ENCODE assay signal across 8 cellular contexts in genomic region chr13:30394798-30395191, GRCh38. TPM values are rescaled to one million over a fixed set of nuclear protein-coding genes. Genes with fewer than 3 reads are reported as not detected.
DNase-seq lines count a peak whose midpoint lies in the region; ATAC-seq and TF ChIP-seq lines count a peak whose summit lies in the region.

No MANE protein-coding gene starts in this region.

- in situ Hi-C loops in astrocyte of the spinal cord (cut with HindIII; ENCODE audit: low sequenced_read_pairs): no loop called here

- intact Hi-C loops in lower leg skin (cut with DNase I; ENCODE audit: low total_unique reads): no loop called here

- peak overlapping the region; percentile 85 to 99 (median 92) for H3K4me3 Mint-ChIP-seq in CD4-positive, CD25-positive, alpha-beta regulatory T cell

- peak; percentile 69 for ATAC-seq in CD4-positive, CD25-positive, alpha-beta regulatory T cell (ENCODE audit: low read depth in 2 of 2)
- ATAC-seq in GM21381 (IDR thresholded peaks at IDR 0.05; ENCODE audit: unreplicated experiment): peak; percentile 69

- WGBS in lower leg skin, 2 donors: 0% methylated on average over 6 of the region's 6 CpGs
- under 1% methylated on average over 6 of the region's 6 CpGs for WGBS in thymus

- peak overlapping the region; percentile 88 for H3K4me3 ChIP-seq in CD4-positive, CD25-positive, alpha-beta regulatory T cell (ENCODE audit: low read depth, low read length)
- H3K4me3 ChIP-seq in HUES6 (ENCODE audit: low read depth, low read length) (peak overlapping the region; percentile 41), astrocyte of the spinal cord (ENCODE audit: low read depth, low read length) (peak overlapping the region; percentile 56), lower leg skin (ENCODE audit: low read depth, poor library complexity, severe bottlenecking) (peak overlapping the region; percentile 29), thymus (ENCODE audit: low read length) (peak overlapping the region; percentile 70)

- peaks cover 0 to 1% (median 0%) of the 10 kb centered on the region in 7 donors for H3K9me3 Mint-ChIP-seq in CD4-positive, CD25-positive, alpha-beta regulatory T cell

- no peaks in the 10 kb centered on the region for H3K36me3 ChIP-seq in CD4-positive, CD25-positive, alpha-beta regulatory T cell (ENCODE audit: control insufficient read depth, insufficient read depth, low read length)
- no peaks in the 10 kb centered on the region for H3K36me3 ChIP-seq in HUES6 (ENCODE audit: control insufficient read depth, insufficient read depth, low read length)
- no peaks in the 10 kb centered on the region for H3K36me3 ChIP-seq in thymus (ENCODE audit: control insufficient read depth, insufficient read depth)

- peak overlapping the region; percentile 87 to 100 (median 89) for H3K27ac Mint-ChIP-seq in CD4-positive, CD25-positive, alpha-beta regulatory T cell

- TF ChIP-seq POLR2A in lower leg skin (IDR thresholded peaks at IDR 0.05): no peak

- H3K27ac ChIP-seq in CD4-positive, CD25-positive, alpha-beta regulatory T cell (ENCODE audit: insufficient read depth, low read length, poor library complexity, severe bottlenecking): peak overlapping the region; percentile 91
- H3K27ac ChIP-seq in HUES6 (ENCODE audit: low read depth, low read length) (no peak overlapping the region), thymus (ENCODE audit: low read depth) (peak overlapping the region; percentile 99)

- no peaks in the 10 kb centered on the region for H3K9me3 ChIP-seq in CD4-positive, CD25-positive, alpha-beta regulatory T cell (ENCODE audit: control insufficient read depth in 2 of 2, low read length in 2 of 2)
- H3K9me3 ChIP-seq in HUES6 (ENCODE audit: control insufficient read depth, insufficient read depth, low read depth, low read length): no peaks in the 10 kb centered on the region
- no peaks in the 10 kb centered on the region for H3K9me3 ChIP-seq in thymus (ENCODE audit: control insufficient read depth)

- H3K36me3 Mint-ChIP-seq in CD4-positive, CD25-positive, alpha-beta regulatory T cell: no peaks in the 10 kb centered on the region

- TF ChIP-seq CTCF in astrocyte of the spinal cord (IDR thresholded peaks at IDR 0.05; ENCODE audit: low read depth, low read length): no peak
- TF ChIP-seq CTCF in lower leg skin (IDR thresholded peaks at IDR 0.05): no peak

- H3K27me3 ChIP-seq in CD4-positive, CD25-positive, alpha-beta regulatory T cell (ENCODE audit: control insufficient read depth, insufficient read depth, low read length): no peaks in the 10 kb centered on the region
- H3K27me3 ChIP-seq in HUES6 (ENCODE audit: control insufficient read depth, insufficient read depth, low read length): no peaks in the 10 kb centered on the region
- no peaks in the 10 kb centered on the region for H3K27me3 ChIP-seq in thymus (ENCODE audit: control insufficient read depth, insufficient read depth)

- no peak overlapping the region for H3K9ac ChIP-seq in HUES6 (ENCODE audit: low read length)

- peaks cover 24% of the 10 kb centered on the region for H3K4me1 ChIP-seq in CD4-positive, CD25-positive, alpha-beta regulatory T cell (ENCODE audit: control insufficient read depth, insufficient read depth, low read length, poor library complexity, severe bottlenecking)
- H3K4me1 ChIP-seq in HUES6 (ENCODE audit: control insufficient read depth, insufficient read depth, low read length) (peaks cover 15% of the 10 kb centered on the region), thymus (ENCODE audit: control insufficient read depth, insufficient read depth, low read length) (peaks cover 41% of the 10 kb centered on the region)

- DNase-seq in CD4-positive, CD25-positive, alpha-beta regulatory T cell: peak in 2 of 3 donors; percentile 55 to 78
- DNase-seq in astrocyte of the spinal cord (ENCODE audit: low read depth, low spot score) (peak; percentile 48), lower leg skin (ENCODE audit: low spot score in 2 of 2) (no peak), kidney tubule cell (ENCODE audit: low spot score) (no peak)
- DNase-seq in stimulated activated CD4-positive, alpha-beta T cell treated with anti-CD3 and anti-CD28 coated beads, Interleukin-2, amount 100 ng/mL, for 24 hours: no peak

- H3K27me3 Mint-ChIP-seq in CD4-positive, CD25-positive, alpha-beta regulatory T cell: peaks cover 4% of the 10 kb centered on the region

- peaks cover 18 to 48% (median 33%) of the 10 kb centered on the region in 4 donors for H3K4me1 Mint-ChIP-seq in CD4-positive, CD25-positive, alpha-beta regulatory T cell

RNA-seq across cellular contexts. Expression of gene UBE2L5, which starts 27.5 kb away (rescaled TPM):
- total RNA-seq in CD4-positive, CD25-positive, alpha-beta regulatory T cell: not detected
- not detected for polyA plus RNA-seq in CD4-positive, CD25-positive, alpha-beta regulatory T cell
- under 1 TPM in 2 of 4 donors, not detected in 2; 0.13 to 0.20 TPM for total RNA-seq in lower leg skin
- 0.23 TPM for polyA plus RNA-seq in thymus

Comparison
In these comparisons a context has a peak if more than half of its experiments do, and no peak if none do; other contexts are left out.
1. DNase-seq: peak in CD4-positive, CD25-positive, alpha-beta regulatory T cell (2 of 3) and astrocyte of the spinal cord (single experiment); none in lower leg skin (0 of 2), kidney tubule cell (single experiment) and stimulated activated CD4-positive, alpha-beta T cell treated with anti-CD3 and anti-CD28 coated beads, Interleukin-2, amount 100 ng/mL, for 24 hours (0 of 2).
2. H3K4me3 ChIP-seq: peak in every context shown above with its lines; median percentile 88 in CD4-positive, CD25-positive, alpha-beta regulatory T cell; 70 in thymus; 56 in astrocyte of the spinal cord; 41 in HUES6; 29 in lower leg skin.